ENCODE assay signal across 17 cellular contexts in genomic region chr7:69436944-69437343, GRCh38.
DNase-seq lines count a peak whose midpoint lies in the region; ATAC-seq and TF ChIP-seq lines count a peak whose summit lies in the region.
"Had no signal": no experiment of that assay in that cellular context is flagged by ENCODE, and none has a peak within 500 bp of the region (broad histone marks: within the 10 kb centered on the region; RNA-seq: fewer than 3 reads in every experiment).

No MANE protein-coding gene starts in this region.

- DNase-seq in GM03348 (ENCODE audit: low spot score) = peak; percentile 48
- peak; percentile 28 for DNase-seq in astrocyte of the spinal cord (ENCODE audit: low read depth, low spot score)
- no peak for DNase-seq in lower lobe of right lung
- peak; percentile 17 to 40 for DNase-seq in thyroid gland
- DNase-seq in H7 = no peak
- DNase-seq in dedifferentiated amniotic fluid mesenchymal stem cell (ENCODE audit: extremely low spot score) = no peak
- no peak for DNase-seq in cardiac septum (ENCODE audit: low spot score)
- DNase-seq: CD4-positive, CD25-positive, alpha-beta regulatory T cell; H9; Karpas-422; NCI-H1930; NCI-H446; NCI-H69; SHP77 had no signal

- WGBS in thyroid gland, 2 donors = 14 to 20% methylated on average over 1 of the region's 1 CpG

- H3K4me3 ChIP-seq in astrocyte of the spinal cord (ENCODE audit: low read depth, low read length) = no peak overlapping the region
- no peak overlapping the region for H3K4me3 ChIP-seq in lower lobe of right lung
- H3K4me3 ChIP-seq in thyroid gland (replicated peaks in 1 of 3) = no peak overlapping the region
- H3K4me3 ChIP-seq in H7 (ENCODE audit: insufficient read depth, low read depth, low read length) = no peak overlapping the region
- H3K4me3 ChIP-seq: A549 had no signal

- ATAC-seq in lower lobe of right lung = peak; percentile 48 to 69
- ATAC-seq in activated T-helper 17 cell treated with anti-CD3 and anti-CD28 coated beads, Interleukin-2, amount 50 U/mL, for 72 hours (replicated peaks) = no peak
- ATAC-seq: A549 had no signal

- peaks cover 4% of the 10 kb centered on the region for H3K27me3 Mint-ChIP-seq in activated T-helper 17 cell treated with anti-CD3 and anti-CD28 coated beads, Interleukin-2, amount 50 U/mL, for 72 hours
- H3K27me3 Mint-ChIP-seq: CD4-positive, CD25-positive, alpha-beta regulatory T cell had no signal

- TF ChIP-seq POLR2A in thyroid gland (IDR thresholded peaks at IDR 0.05) = no peak

- H3K36me3 ChIP-seq in lower lobe of right lung (no peaks in the 10 kb centered on the region), thyroid gland (no peaks in the 10 kb centered on the region), H7 (replicated peaks; ENCODE audit: control insufficient read depth, insufficient read depth, low read length) (no peaks in the 10 kb centered on the region)

- TF ChIP-seq CTCF in astrocyte of the spinal cord (IDR thresholded peaks at IDR 0.05; ENCODE audit: low read depth, low read length) (no peak), lower lobe of right lung (IDR thresholded peaks at IDR 0.05) (no peak), thyroid gland (IDR thresholded peaks at IDR 0.05) (no peak)

- intact Hi-C loops in lower lobe of right lung (cut with DNase I) (no loop called here), thyroid gland (cut with DNase I) (no loop called here), cardiac septum (cut with DNase I) (no loop called here)

- H3K4me1 ChIP-seq in lower lobe of right lung = peaks cover 4% of the 10 kb centered on the region
- H3K4me1 ChIP-seq in thyroid gland = peaks cover 10 to 12% of the 10 kb centered on the region in 2 donors

- no peaks in the 10 kb centered on the region for H3K36me3 Mint-ChIP-seq in activated T-helper 17 cell treated with anti-CD3 and anti-CD28 coated beads, Interleukin-2, amount 50 U/mL, for 72 hours (ENCODE audit: low read depth)
- H3K36me3 Mint-ChIP-seq: CD4-positive, CD25-positive, alpha-beta regulatory T cell had no signal

- peaks cover 19% of the 10 kb centered on the region for H3K9me3 Mint-ChIP-seq in activated T-helper 17 cell treated with anti-CD3 and anti-CD28 coated beads, Interleukin-2, amount 50 U/mL, for 72 hours

- H3K9me3 ChIP-seq in lower lobe of right lung = no peaks in the 10 kb centered on the region
- no peaks in the 10 kb centered on the region for H3K9me3 ChIP-seq in thyroid gland
- H3K9me3 ChIP-seq: A549 had no signal

- no peaks in the 10 kb centered on the region for H3K4me1 Mint-ChIP-seq in activated T-helper 17 cell treated with anti-CD3 and anti-CD28 coated beads, Interleukin-2, amount 50 U/mL, for 72 hours
- H3K4me1 Mint-ChIP-seq: CD4-positive, CD25-positive, alpha-beta regulatory T cell had no signal

- H3K27me3 ChIP-seq in lower lobe of right lung (ENCODE audit: low read depth) = no peaks in the 10 kb centered on the region
- no peaks in the 10 kb centered on the region for H3K27me3 ChIP-seq in thyroid gland
- no peaks in the 10 kb centered on the region for H3K27me3 ChIP-seq in H7 (ENCODE audit: control insufficient read depth, insufficient read depth, low read length)

- H3K27ac ChIP-seq in lower lobe of right lung = no peak overlapping the region
- peak overlapping the region in 1 of 3 donors; percentile 3 for H3K27ac ChIP-seq in thyroid gland
- H3K27ac ChIP-seq: A549 had no signal

- no peak overlapping the region for H3K4me3 Mint-ChIP-seq in activated T-helper 17 cell treated with anti-CD3 and anti-CD28 coated beads, Interleukin-2, amount 50 U/mL, for 72 hours
- H3K4me3 Mint-ChIP-seq: B cell; CD4-positive, CD25-positive, alpha-beta regulatory T cell; H9 had no signal

- no peak overlapping the region for H3K27ac Mint-ChIP-seq in activated T-helper 17 cell treated with anti-CD3 and anti-CD28 coated beads, Interleukin-2, amount 50 U/mL, for 72 hours
- H3K27ac Mint-ChIP-seq: B cell; CD4-positive, CD25-positive, alpha-beta regulatory T cell; H9 had no signal

- in situ Hi-C loops in astrocyte of the spinal cord (cut with HindIII; ENCODE audit: low sequenced_read_pairs) = no loop called here

Comparison
In these comparisons a context has a peak if more than half of its experiments do, and no peak if none do; other contexts are left out.
1. DNase-seq: peak in GM03348 (single experiment), astrocyte of the spinal cord (single experiment) and thyroid gland (2 of 2); none in lower lobe of right lung (single experiment), H7 (single experiment), dedifferentiated amniotic fluid mesenchymal stem cell (single experiment) and cardiac septum (single experiment).